In genomic region chr6:26175428-26176181, GRCh38 we compare ENCODE assay signal across 7 cellular contexts.
DNase-seq lines count a peak whose midpoint lies in the region; ATAC-seq, FAIRE-seq and TF ChIP-seq lines count a peak whose summit lies in the region.

No MANE protein-coding gene starts in this region.

- H3K27ac Mint-ChIP-seq in HFFc6 (peak overlapping the region; percentile 45), brain (peak overlapping the region in 4 of 5 experiments; percentile 37 to 75 (median 50))

- peaks cover 42% of the 10 kb centered on the region for H3K4me1 Mint-ChIP-seq in HFFc6 (ENCODE audit: low read depth)
- peaks cover 47% of the 10 kb centered on the region for H3K4me1 Mint-ChIP-seq in brain

- H3K36me3 ChIP-seq in right lobe of liver = no peaks in the 10 kb centered on the region
- H3K36me3 ChIP-seq in uterus = no peaks in the 10 kb centered on the region

- H3K36me3 Mint-ChIP-seq in HFFc6 (ENCODE audit: low read depth) (no peaks in the 10 kb centered on the region), brain (peaks cover 31% of the 10 kb centered on the region)

- H3K4me3 Mint-ChIP-seq in HFFc6 = no peak overlapping the region
- H3K4me3 Mint-ChIP-seq in brain = peak overlapping the region; percentile 12 to 86 (median 60)

- peak; percentile 65 for FAIRE-seq in RCC 7860 (lab: Jason Lieb, UNC)

- DNase-seq in DMS53 treated with DMSO at 0.1 percent for 48 hours (lab: John Stamatoyannopoulos, UW; ENCODE audit: unreplicated experiment) (peak; percentile 18), HFFc6 (peak; percentile 65), RCC 7860 (ENCODE audit: low spot score) (peak; percentile 59), right lobe of liver (no peak), uterus (no peak)

- H3K27me3 ChIP-seq in right lobe of liver (no peaks in the 10 kb centered on the region), uterus (no peaks in the 10 kb centered on the region)

- intact Hi-C loops in right lobe of liver (cut with DNase I) (no loop called here), uterus (cut with DNase I; ENCODE audit: low total_unique reads) (no loop called here)

- no peak overlapping the region for H3K4me3 ChIP-seq in right lobe of liver
- no peak overlapping the region for H3K4me3 ChIP-seq in uterus

- H3K27me3 Mint-ChIP-seq in HFFc6 (ENCODE audit: insufficient read depth) (peaks cover 2% of the 10 kb centered on the region), brain (no peaks in the 10 kb centered on the region)

- H3K27ac ChIP-seq in right lobe of liver (no peak overlapping the region), uterus (no peak overlapping the region)

- ATAC-seq in right lobe of liver = no peak
- ATAC-seq in HG02884 (IDR thresholded peaks at IDR 0.05; ENCODE audit: unreplicated experiment) = no peak

- H3K9me3 ChIP-seq in right lobe of liver (no peaks in the 10 kb centered on the region), uterus (no peaks in the 10 kb centered on the region)

- TF ChIP-seq CTCF in HFFc6 (IDR thresholded peaks at IDR 0.05) = peak; percentile 88
- TF ChIP-seq CTCF in brain (conservative IDR thresholded peaks at IDR 0.05) = peak; percentile 64 to 70
- peak; percentile 51 to 70 (median 60) for TF ChIP-seq CTCF in right lobe of liver (IDR thresholded peaks at IDR 0.05)
- peak; percentile 51 to 61 (median 55) for TF ChIP-seq CTCF in uterus (IDR thresholded peaks at IDR 0.05)

- H3K4me1 ChIP-seq in right lobe of liver (peaks cover 0 to 8% (median 3%) of the 10 kb centered on the region in 4 donors), uterus (no peaks in the 10 kb centered on the region)

- 41% methylated on average over 5 of the region's 5 CpGs for WGBS in right lobe of liver (ENCODE audit: insufficient coverage, low coverage, low lambda C conversion rate, missing lambda C conversion rate)

- H3K9me3 Mint-ChIP-seq in HFFc6 (no peaks in the 10 kb centered on the region), brain (no peaks in the 10 kb centered on the region)

- TF ChIP-seq POLR2A in right lobe of liver (IDR thresholded peaks at IDR 0.05) = no peak
- no peak for TF ChIP-seq POLR2A in uterus (IDR thresholded peaks at IDR 0.05)

Comparison
In these comparisons a context has a peak if more than half of its experiments do, and no peak if none do; other contexts are left out.
1. DNase-seq: peak in DMS53 treated with DMSO at 0.1 percent for 48 hours (single experiment), HFFc6 (single experiment) and RCC 7860 (single experiment); none in right lobe of liver (0 of 3) and uterus (0 of 2).
2. Peak in every context shown above with its lines, with median percentiles within 50 percentile points of each other: CTCF ChIP-seq.